ENCODE assay signal across 8 cellular contexts in the genomic region with DNA sequence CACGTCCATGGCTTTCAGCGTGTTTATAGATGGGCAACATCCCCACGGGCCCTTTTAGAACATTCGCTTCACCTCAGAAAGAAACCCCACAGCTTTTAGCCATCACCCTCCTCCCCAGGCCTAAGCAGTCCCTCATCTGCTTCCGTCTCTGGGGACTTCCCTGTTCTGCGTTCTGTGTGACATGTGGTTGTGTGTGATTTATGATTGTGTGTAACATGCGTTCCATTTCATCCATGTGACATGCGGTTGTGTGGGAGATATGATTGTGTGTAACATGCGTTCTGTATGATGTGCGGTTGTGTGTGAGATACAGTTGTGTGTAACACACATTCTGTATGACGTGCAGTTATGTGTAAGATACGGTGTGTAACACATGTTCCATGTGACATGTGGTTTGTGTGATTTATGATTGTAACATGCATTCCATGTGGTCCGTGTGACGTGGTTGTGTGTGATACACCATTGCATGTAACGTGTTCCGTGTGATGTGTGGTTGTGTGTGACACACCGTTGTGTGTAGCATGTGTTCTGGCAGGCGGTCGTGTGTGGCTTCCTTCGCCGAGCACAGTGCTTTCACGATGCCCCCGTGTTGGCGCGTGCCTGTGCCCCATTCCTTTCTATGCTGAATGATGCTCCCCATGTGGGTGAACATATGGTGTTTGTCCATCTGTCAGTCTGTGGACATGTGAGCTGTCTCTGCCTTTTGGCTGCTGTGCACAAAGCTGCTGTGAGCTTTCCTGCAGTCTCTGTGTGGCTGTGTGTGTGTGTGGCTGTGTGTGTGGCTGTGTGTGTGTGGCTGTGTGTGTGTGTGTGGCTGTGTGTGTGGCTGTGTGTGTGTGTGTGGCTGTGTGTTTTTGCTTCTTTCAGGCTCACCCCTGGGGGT. TPM values are rescaled to one million over a fixed set of nuclear protein-coding genes. Genes with fewer than 3 reads are reported as not detected.
DNase-seq lines count a peak whose midpoint lies in the region; ATAC-seq and TF ChIP-seq lines count a peak whose summit lies in the region.

No MANE protein-coding gene starts in this region.

- no peaks in the 10 kb centered on the region for H3K27me3 ChIP-seq in GM23248 (replicated peaks; ENCODE audit: insufficient read depth)

- H3K9me3 Mint-ChIP-seq in T-cell, result no peaks in the 10 kb centered on the region

- no peak overlapping the region for H3K27ac ChIP-seq in GM23248

- no peaks in the 10 kb centered on the region for H3K36me3 Mint-ChIP-seq in T-cell

- POLR2A ChIA-PET in T-cell (lab: Charles Lee), result interaction anchor here in 1 of 2 donors (0.5 kb wide), 1 partner anchor 10 kb away, joined by 3 read pairs; no protein-coding TSS in a partner anchor

- intact Hi-C loops in mucosa of descending colon (cut with DNase I, micrococcal nuclease), result no loop called here

- H3K9me3 ChIP-seq in mucosa of descending colon, result no peaks in the 10 kb centered on the region
- no peaks in the 10 kb centered on the region for H3K9me3 ChIP-seq in GM23248 (ENCODE audit: low read depth)

- H3K9me2 ChIP-seq in GM23248 (ENCODE audit: insufficient read depth), result no peaks in the 10 kb centered on the region; the same call in 1 of the 2 replicates

- H2AFZ ChIP-seq in GM23248, result no peak overlapping the region

- H3K36me3 ChIP-seq in mucosa of descending colon (ENCODE audit: low read depth), result no peaks in the 10 kb centered on the region
- no peaks in the 10 kb centered on the region for H3K36me3 ChIP-seq in GM23248 (ENCODE audit: low read depth)

- CTCF ChIA-PET in T-cell (lab: Charles Lee), result no interaction called here

- no peaks in the 10 kb centered on the region for H3F3A ChIP-seq in GM23248 (ENCODE audit: insufficient read depth)

- no peak overlapping the region for H3K9ac ChIP-seq in GM23248

- DNase-seq in Ammon's horn (ENCODE audit: low spot score) (peak; percentile 58), T-cell (peak in 1 of 34 experiments; percentile 40), mucosa of descending colon (peak in 2 of 3 donors; percentile 35 to 48), HT-29 (ENCODE audit: low spot score) (no peak), GM23248 (no peak)

- in situ Hi-C loops in GM23248 (cut with MboI), result no loop called here

- no peaks in the 10 kb centered on the region for H3K27me3 Mint-ChIP-seq in T-cell

- no peaks in the 10 kb centered on the region for H3K79me2 ChIP-seq in GM23248 (ENCODE audit: insufficient read depth)

- ATAC-seq in HG02884 (IDR thresholded peaks at IDR 0.05; ENCODE audit: unreplicated experiment), result peak; percentile 48
- peak in 2 of 4 experiments; percentile 41 to 61 for ATAC-seq in T-cell (replicated peaks in 1 of 4)
- ATAC-seq in mucosa of descending colon, result no peak
- ATAC-seq in HG03565 (IDR thresholded peaks at IDR 0.05; ENCODE audit: unreplicated experiment), result no peak
- no peak for ATAC-seq in GM21529 (IDR thresholded peaks at IDR 0.05; ENCODE audit: unreplicated experiment)

- peak overlapping the region; percentile 21 to 56 for H3K27ac Mint-ChIP-seq in T-cell

- no peak overlapping the region for H3K4me2 ChIP-seq in GM23248 (ENCODE audit: unreplicated experiment)

- no peak for TF ChIP-seq CTCF in mucosa of descending colon (IDR thresholded peaks at IDR 0.05)

- H3K4me1 ChIP-seq in mucosa of descending colon (ENCODE audit: low read depth), result peaks cover 42% of the 10 kb centered on the region
- peaks cover 8% of the 10 kb centered on the region for H3K4me1 ChIP-seq in GM23248 (ENCODE audit: insufficient read depth)

- 80% methylated on average over 25 of the region's 25 CpGs for WGBS in GM23248 (ENCODE audit: low coverage in 1 of 2, low lambda C conversion rate in 2 of 2, missing lambda C conversion rate in 2 of 2), 2 experiments

- H3K4me3 ChIP-seq in mucosa of descending colon (no peak overlapping the region), GM23248 (no peak overlapping the region)

- H3K4me3 Mint-ChIP-seq in T-cell, result peak overlapping the region in 1 of 3 donors; percentile 49

- H3K4me1 Mint-ChIP-seq in T-cell, result peaks cover 18 to 39% (median 36%) of the 10 kb centered on the region in 3 donors

- no peaks in the 10 kb centered on the region for H4K20me1 ChIP-seq in GM23248 (ENCODE audit: insufficient read depth)

RNA-seq across cellular contexts. Expression of a gene that starts 26.2 kb away (rescaled TPM):
- total RNA-seq in T-cell, result 10 to 100 TPM; 11.5 to 15.3 (median 13.6) TPM
- total RNA-seq in mucosa of descending colon, result 10 to 100 TPM; 37.7 to 55.6 (median 41.7) TPM
- total RNA-seq in HT-29 (2014; rRNA removed; shearing (Covaris generic)), result 73.4 and 79.9 TPM in 2 replicates
- 2.4 and 5.8 TPM in 2 replicates for total RNA-seq in GM23248 (2014; rRNA removed; shearing (Covaris generic))
- polyA plus RNA-seq in GM23248 (2016; fragmentation: Nextera tagmentation; extraction: Ambion mirVana), result 0.66 TPM in 2 replicates

Comparison
In these comparisons a context has a peak if more than half of its experiments do, and no peak if none do; other contexts are left out.
1. DNase-seq: peak in Ammon's horn (single experiment) and mucosa of descending colon (2 of 3); none in HT-29 (single experiment) and GM23248 (single experiment).